16 cellular contexts compared by ENCODE assay signal in the genomic region with DNA sequence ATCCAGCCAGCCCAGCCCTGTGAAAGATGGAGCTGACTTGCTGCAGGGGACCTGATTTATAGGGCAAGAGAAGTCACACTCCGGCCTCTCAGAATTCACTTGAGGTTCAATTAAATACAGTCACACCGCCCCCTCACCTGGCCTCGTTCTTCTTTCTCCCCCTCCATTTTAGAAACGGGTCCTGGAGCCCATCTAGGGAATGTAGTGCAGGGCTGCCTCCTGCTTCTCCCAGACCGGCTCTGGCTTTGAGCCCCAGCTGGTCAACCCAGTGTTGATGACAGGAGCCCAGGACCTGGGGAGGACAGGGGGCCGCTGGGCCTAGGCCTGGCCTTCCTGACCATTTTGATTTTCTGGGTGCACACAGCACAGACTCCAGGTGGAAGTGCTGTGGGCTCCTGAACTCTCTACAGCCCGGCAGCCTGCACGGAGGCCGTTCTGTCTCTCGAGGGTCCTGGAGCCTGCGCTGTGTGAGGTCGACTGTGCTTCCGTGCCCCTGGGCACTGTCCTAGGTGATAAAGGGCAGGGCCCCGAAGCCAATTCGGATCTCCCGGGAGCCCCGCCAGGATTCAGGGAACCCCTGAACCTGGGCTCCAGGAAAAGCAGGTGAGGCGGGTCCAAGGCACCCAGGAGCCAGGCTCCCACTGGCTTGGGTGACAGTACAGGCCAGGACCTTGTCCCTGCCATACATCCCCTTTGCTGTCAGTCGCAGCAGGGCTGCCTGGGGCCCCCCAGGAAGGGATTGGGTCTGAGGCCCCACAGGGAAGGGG. TPM values are rescaled to one million over a fixed set of nuclear protein-coding genes. Genes with fewer than 3 reads are reported as not detected.
A peak's percentile ranks its signal among the peaks of the same experiment; 100 is the strongest.
DNase-seq lines count a peak whose midpoint lies in the region; ATAC-seq and TF ChIP-seq lines count a peak whose summit lies in the region.
"Had no signal": no experiment of that assay in that cellular context is flagged by ENCODE, and none has a peak within 500 bp of the region (broad histone marks: within the 10 kb centered on the region; RNA-seq: fewer than 3 reads in every experiment).

No MANE protein-coding gene starts in this region.

- DNase-seq in activated effector memory CD4-positive, alpha-beta T cell treated with anti-CD3 and anti-CD28 coated beads, Interleukin-2, amount 50 U/mL, for 16 hours = peak; percentile 44
- no peak for DNase-seq in activated effector memory CD4-positive, alpha-beta T cell treated with Interleukin-2 at 50 U/mL for 16 hours
- DNase-seq in PC-9 (no peak), left kidney (ENCODE audit: low read depth, low spot score) (peak; percentile 61), SIG-M5 (lab: John Stamatoyannopoulos, UW) (no peak)
- DNase-seq: AML-193; lower lobe of right lung; NCI-H1436; NCI-H510A treated with DMSO at 0.1 percent for 48 hours; occipital lobe; stimulated activated naive CD4-positive, alpha-beta T cell treated with Interleukin-2 at 50 U/mL for 16 hours had no signal

- no peak overlapping the region for H3K27ac Mint-ChIP-seq in stimulated activated memory B cell treated with anti-CD40 and anti-IgM and Interleukin-4, amounts not matched to agents 10 μg/mL and 1 μg/mL and 100 μg/mL, for 72 hours
- H3K27ac Mint-ChIP-seq: activated T-helper 1 cell treated with anti-CD3 and anti-CD28 coated beads, Interleukin-12 subunit alpha, Interleukin-12 subunit beta, Interleukin-2, Interleukin-4 antibody, amounts not matched to agents 30 ng/mL and 10 ng/mL and 1 ng/mL, durations not matched to agents 14 hours and 24 hours and 36 hours had no signal

- H3K4me1 Mint-ChIP-seq in stimulated activated memory B cell treated with anti-CD40 and anti-IgM and Interleukin-4, amounts not matched to agents 10 μg/mL and 1 μg/mL and 100 μg/mL, for 72 hours = peaks cover 4% of the 10 kb centered on the region

- intact Hi-C loops in PC-9 (cut with micrococcal nuclease; ENCODE audit: unreplicated experiment) = no loop called here

- TF ChIP-seq CTCF in PC-9 (conservative IDR thresholded peaks at IDR 0.05) = no peak

- no peaks in the 10 kb centered on the region for H3K4me1 ChIP-seq in PC-9 (replicated peaks; ENCODE audit: insufficient read depth)
- H3K4me1 ChIP-seq: body of pancreas, lower lobe of right lung had no signal

- H3K36me3 Mint-ChIP-seq in stimulated activated memory B cell treated with anti-CD40 and anti-IgM and Interleukin-4, amounts not matched to agents 10 μg/mL and 1 μg/mL and 100 μg/mL, for 72 hours = peaks cover 16% of the 10 kb centered on the region

- no peak overlapping the region for H3K4me3 Mint-ChIP-seq in stimulated activated memory B cell treated with anti-CD40 and anti-IgM and Interleukin-4, amounts not matched to agents 10 μg/mL and 1 μg/mL and 100 μg/mL, for 72 hours
- H3K4me3 Mint-ChIP-seq: activated T-helper 1 cell treated with anti-CD3 and anti-CD28 coated beads, Interleukin-12 subunit alpha, Interleukin-12 subunit beta, Interleukin-2, Interleukin-4 antibody, amounts not matched to agents 30 ng/mL and 10 ng/mL and 1 ng/mL, durations not matched to agents 14 hours and 24 hours and 36 hours had no signal

- CTCF ChIA-PET in PC-9 (lab: Charles Lee) = no interaction called here

- peaks cover 27% of the 10 kb centered on the region; the same call in 1 of the 2 replicates for H3K27me3 ChIP-seq in PC-9 (ENCODE audit: insufficient read depth, low read depth)
- H3K27me3 ChIP-seq: body of pancreas had no signal

- H2AFZ ChIP-seq in PC-9 = no peak overlapping the region

- H3K27ac ChIP-seq in PC-9 = no peak overlapping the region
- H3K27ac ChIP-seq: body of pancreas, lower lobe of right lung had no signal

- H3K9me2 ChIP-seq in PC-9 (ENCODE audit: insufficient read depth) = no peaks in the 10 kb centered on the region

- H3K4me2 ChIP-seq in PC-9 = no peak overlapping the region

- no peaks in the 10 kb centered on the region for H3K9me3 ChIP-seq in PC-9 (ENCODE audit: insufficient read depth, low read depth)
- H3K9me3 ChIP-seq: body of pancreas, lower lobe of right lung had no signal

- POLR2A ChIA-PET in PC-9 (lab: Charles Lee; ENCODE audit: unreplicated experiment) = no interaction called here

- H3K9me3 Mint-ChIP-seq in stimulated activated memory B cell treated with anti-CD40 and anti-IgM and Interleukin-4, amounts not matched to agents 10 μg/mL and 1 μg/mL and 100 μg/mL, for 72 hours = no peaks in the 10 kb centered on the region
- H3K9me3 Mint-ChIP-seq: activated T-helper 1 cell treated with anti-CD3 and anti-CD28 coated beads, Interleukin-12 subunit alpha, Interleukin-12 subunit beta, Interleukin-2, Interleukin-4 antibody, amounts not matched to agents 30 ng/mL and 10 ng/mL and 1 ng/mL, durations not matched to agents 14 hours and 24 hours and 36 hours had no signal

- no peaks in the 10 kb centered on the region for H3F3A ChIP-seq in PC-9 (ENCODE audit: insufficient read depth, low read depth)

- H3K79me2 ChIP-seq in PC-9 (ENCODE audit: low read depth) = no peaks in the 10 kb centered on the region

- peaks cover 7% of the 10 kb centered on the region for H3K27me3 Mint-ChIP-seq in stimulated activated memory B cell treated with anti-CD40 and anti-IgM and Interleukin-4, amounts not matched to agents 10 μg/mL and 1 μg/mL and 100 μg/mL, for 72 hours

- peak; percentile 5 for ATAC-seq in stimulated activated memory B cell treated with anti-CD40 and anti-IgM and Interleukin-4, amounts not matched to agents 10 μg/mL and 1 μg/mL and 100 μg/mL, for 72 hours
- ATAC-seq in GM21723 (IDR thresholded peaks at IDR 0.05; ENCODE audit: unreplicated experiment) (no peak), GM18870 (IDR thresholded peaks at IDR 0.05; ENCODE audit: unreplicated experiment) (no peak)
- ATAC-seq: body of pancreas, lower lobe of right lung had no signal

- H3K4me3 ChIP-seq in PC-9 = no peak overlapping the region
- H3K4me3 ChIP-seq: body of pancreas, lower lobe of right lung had no signal

- TSS peak; percentile 11 for BruUV-seq in PC-9 (replicated peaks; lab: Mats Ljungman, UMichigan)

- no peaks in the 10 kb centered on the region; the same call in 1 of the 2 replicates for H4K20me1 ChIP-seq in PC-9 (ENCODE audit: insufficient read depth)

- H3K36me3 ChIP-seq in PC-9 (ENCODE audit: low read depth) = no peaks in the 10 kb centered on the region

RNA-seq across cellular contexts. Expression of a gene that starts 23.3 kb away (rescaled TPM):
- total RNA-seq in PC-9 (2021) = 24.0 and 36.9 TPM in 2 replicates

Comparison
In these comparisons a context has a peak if more than half of its experiments do, and no peak if none do; other contexts are left out.
1. DNase-seq: peak in activated effector memory CD4-positive, alpha-beta T cell treated with anti-CD3 and anti-CD28 coated beads, Interleukin-2, amount 50 U/mL, for 16 hours (single experiment) and left kidney (single experiment); none in activated effector memory CD4-positive, alpha-beta T cell treated with Interleukin-2 at 50 U/mL for 16 hours (single experiment), PC-9 (0 of 2) and SIG-M5 (single experiment).